ENCODE assay signal across 8 cellular contexts in genomic region chr15:101501703-101502373, GRCh38. TPM values are rescaled to one million over a fixed set of nuclear protein-coding genes. Genes with fewer than 3 reads are reported as not detected.
DNase-seq lines count a peak whose midpoint lies in the region; ATAC-seq and TF ChIP-seq lines count a peak whose summit lies in the region.

No MANE protein-coding gene starts in this region.

- RAD21 ChIA-PET in HCT116 (lab: Charles Lee; ENCODE audit: low non-redundant PET in 1 of 2, low total read pairs in 2 of 2, uncharacterized antibody in 2 of 2, unreplicated experiment in 2 of 2), result interaction anchor here in 1 of 2 experiments (1.3 kb wide), 1 partner anchor 167 kb away, joined by 3 read pairs; no protein-coding TSS in a partner anchor

- H3K27ac ChIP-seq in HCT116 (ENCODE audit: low read depth, low read length) (no peak overlapping the region), PC-9 (no peak overlapping the region), iPS DF 6.9 (ENCODE audit: low read length) (no peak overlapping the region)

- intact Hi-C loops in HCT116 (cut with micrococcal nuclease), result loop anchor here (2.0 to 5.0 kb wide), 2 partner anchors 140 to 201 kb away; no protein-coding TSS in a partner anchor
- intact Hi-C loops in PC-9 (cut with micrococcal nuclease; ENCODE audit: unreplicated experiment), result no loop called here

- DNase-seq in ELR (ENCODE audit: low read depth), result peak; percentile 45
- peak; percentile 22 for DNase-seq in HCT116 (ENCODE audit: low read depth, low spot score)
- no peak for DNase-seq in PC-9
- DNase-seq in activated naive CD4-positive, alpha-beta T cell treated with anti-CD3 and anti-CD28 coated beads, Interleukin-2, amount 50 U/mL, for 16 hours, result peak; percentile 54
- peak; percentile 18 for DNase-seq in iPS DF 6.9 (ENCODE audit: low read depth, low spot score)
- peak; percentile 56 for DNase-seq in stimulated activated CD4-positive, alpha-beta T cell treated with anti-CD3 and anti-CD28 coated beads, Interleukin-4, amount 100 ng/mL, for 24 hours
- no peak for DNase-seq in OCI-M2 (lab: John Stamatoyannopoulos, UW; ENCODE audit: unreplicated experiment)
- no peak for DNase-seq in RPMI8226

- POLR2A ChIA-PET in HCT116 (lab: Charles Lee), result no interaction called here
- POLR2A ChIA-PET in PC-9 (lab: Charles Lee; ENCODE audit: unreplicated experiment), result no interaction called here

- peak overlapping the region; percentile 94 for H2AFZ ChIP-seq in HCT116 (ENCODE audit: low read depth, low read length, poor library complexity, severe bottlenecking)
- no peak overlapping the region for H2AFZ ChIP-seq in PC-9

- peak; percentile 98 for ATAC-seq in HCT116

- peak overlapping the region; percentile 76 for H3K4me2 ChIP-seq in HCT116 (ENCODE audit: low read length)
- no peak overlapping the region for H3K4me2 ChIP-seq in PC-9

- peak; percentile 63 for TF ChIP-seq RAD21 in HCT116 (IDR thresholded peaks at IDR 0.05; ENCODE audit: low read depth)

- no CpG with 5 or more reads among the region's 23 CpGs for WGBS in iPS DF 6.9 (ENCODE audit: insufficient coverage, insufficient read length)

- H4K20me1 ChIP-seq in HCT116 (ENCODE audit: insufficient read depth) (no peaks in the 10 kb centered on the region), PC-9 (ENCODE audit: insufficient read depth) (no peaks in the 10 kb centered on the region)

- H3K4me3 ChIP-seq in HCT116 (replicated peaks in 1 of 2; ENCODE audit: low read depth in 1 of 2, low read length in 2 of 2) (peak overlapping the region in 1 of 2 experiments; percentile 39; a peak in 3 of 4 replicates), PC-9 (no peak overlapping the region), iPS DF 6.9 (ENCODE audit: low read length) (no peak overlapping the region)

- BruUV-seq in HCT116 (replicated peaks; lab: Mats Ljungman, UMichigan), result no TSS peak
- BruUV-seq in PC-9 (replicated peaks; lab: Mats Ljungman, UMichigan), result no TSS peak

- H3K36me3 ChIP-seq in HCT116 (ENCODE audit: control insufficient read depth in 1 of 2, insufficient read depth in 2 of 2, low read length in 2 of 2) (no peaks in the 10 kb centered on the region), PC-9 (ENCODE audit: low read depth) (no peaks in the 10 kb centered on the region), iPS DF 6.9 (ENCODE audit: control insufficient read depth, insufficient read depth, low read length) (no peaks in the 10 kb centered on the region)

- H3K27me3 ChIP-seq in HCT116 (ENCODE audit: insufficient read depth, low read length) (no peaks in the 10 kb centered on the region), PC-9 (ENCODE audit: insufficient read depth, low read depth) (no peaks in the 10 kb centered on the region), iPS DF 6.9 (ENCODE audit: control insufficient read depth, insufficient read depth, low read length) (no peaks in the 10 kb centered on the region)

- H3K9me3 ChIP-seq in HCT116 (ENCODE audit: control insufficient read depth in 1 of 2, insufficient read depth in 1 of 2, low read depth in 1 of 2, low read length in 2 of 2) (no peaks in the 10 kb centered on the region), PC-9 (ENCODE audit: insufficient read depth, low read depth) (no peaks in the 10 kb centered on the region), iPS DF 6.9 (ENCODE audit: control insufficient read depth, insufficient read depth, low read length) (no peaks in the 10 kb centered on the region)

- CTCF ChIA-PET in HCT116 (lab: Charles Lee) (interaction anchor here (0.7 to 1.4 kb wide), 4 partner anchors 9 to 213 kb away, joined by 3 to 6 read pairs (median 4); no protein-coding TSS in a partner anchor), PC-9 (lab: Charles Lee) (interaction anchor here (0.6 kb wide), 1 partner anchor 418 kb away, joined by 4 read pairs; no protein-coding TSS in a partner anchor)

- no peak for TF ChIP-seq POLR2A in HCT116 (IDR thresholded peaks at IDR 0.05; ENCODE audit: borderline replicate concordance, extremely low read depth, insufficient read depth, insufficient read length)

- TF ChIP-seq CTCF in HCT116 (IDR thresholded peaks at IDR 0.05 in 2 of 3, conservative IDR thresholded peaks at IDR 0.05 in 1 of 3; ENCODE audit: borderline replicate concordance in 1 of 3, insufficient read depth in 1 of 3, low read depth in 2 of 3, low read length in 2 of 3), result peak; percentile 47 to 82 (median 82); a peak in 5 of 6 replicates
- peak; percentile 39; the same call in 1 of the 2 replicates for TF ChIP-seq CTCF in PC-9 (conservative IDR thresholded peaks at IDR 0.05)

- H3K4me1 ChIP-seq in HCT116 (ENCODE audit: control insufficient read depth in 1 of 2, insufficient read depth in 2 of 2, low read length in 2 of 2), result peaks cover 0 to 12% of the 10 kb centered on the region in 2 experiments; a peak in 3 of 4 replicates
- H3K4me1 ChIP-seq in PC-9 (replicated peaks; ENCODE audit: insufficient read depth), result peaks cover 25% of the 10 kb centered on the region
- H3K4me1 ChIP-seq in iPS DF 6.9 (ENCODE audit: control insufficient read depth, insufficient read depth, low read length), result no peaks in the 10 kb centered on the region

- peaks cover 10% of the 10 kb centered on the region; the same call in 1 of the 2 replicates for H3F3A ChIP-seq in PC-9 (ENCODE audit: insufficient read depth, low read depth)

- H3K9ac ChIP-seq in HCT116 (ENCODE audit: low read length), result no peak overlapping the region

- H3K9me2 ChIP-seq in HCT116 (ENCODE audit: insufficient read depth) (no peaks in the 10 kb centered on the region), PC-9 (ENCODE audit: insufficient read depth) (no peaks in the 10 kb centered on the region)

- H3K79me2 ChIP-seq in HCT116 (ENCODE audit: insufficient read depth, low read length) (no peaks in the 10 kb centered on the region), PC-9 (ENCODE audit: low read depth) (no peaks in the 10 kb centered on the region)

TF ChIP-seq in HCT116, 20 proteins besides CTCF, POLR2A, EP300 and RAD21:
- TF ChIP-seq JUND (IDR thresholded peaks at IDR 0.05), result no peak
- no peak for TF ChIP-seq CBX3 (IDR thresholded peaks at IDR 0.05; ENCODE audit: low read depth)
- TF ChIP-seq ATF3 (IDR thresholded peaks at IDR 0.05), result no peak
- no peak for TF ChIP-seq POLR2AphosphoS5 (IDR thresholded peaks at IDR 0.05; ENCODE audit: low read depth, low read length)
- no peak for TF ChIP-seq CEBPB (IDR thresholded peaks at IDR 0.05; ENCODE audit: low read depth)
- no peak for TF ChIP-seq SP1 (IDR thresholded peaks at IDR 0.05; ENCODE audit: low read depth)
- no peak for TF ChIP-seq REST (IDR thresholded peaks at IDR 0.05; ENCODE audit: low read depth)
- TF ChIP-seq EZH2phosphoT487 (IDR thresholded peaks at IDR 0.05; ENCODE audit: borderline replicate concordance), result no peak
- no peak for TF ChIP-seq SIN3A (IDR thresholded peaks at IDR 0.05; ENCODE audit: low read depth)
- TF ChIP-seq ZFX (IDR thresholded peaks at IDR 0.05), result no peak

RNA-seq across cellular contexts. Expression of gene PCSK6, which starts 12.3 kb away (rescaled TPM):
- total RNA-seq in HCT116 (2021; ENCODE audit: unreplicated experiment) (13.5 TPM), PC-9 (2021) (26.3 and 27.2 TPM in 2 replicates)
- 17.4 and 19.5 TPM in 2 replicates for polyA plus RNA-seq in HCT116 (2012)

Comparison
In these comparisons a context has a peak if more than half of its experiments do, and no peak if none do; other contexts are left out.
1. DNase-seq: peak in ELR (single experiment), HCT116 (single experiment), activated naive CD4-positive, alpha-beta T cell treated with anti-CD3 and anti-CD28 coated beads, Interleukin-2, amount 50 U/mL, for 16 hours (single experiment), iPS DF 6.9 (single experiment) and stimulated activated CD4-positive, alpha-beta T cell treated with anti-CD3 and anti-CD28 coated beads, Interleukin-4, amount 100 ng/mL, for 24 hours (single experiment); none in PC-9 (0 of 2), OCI-M2 (single experiment) and RPMI8226 (single experiment).